Comparison of ENCODE assay signal across 25 cellular contexts in the genomic region with DNA sequence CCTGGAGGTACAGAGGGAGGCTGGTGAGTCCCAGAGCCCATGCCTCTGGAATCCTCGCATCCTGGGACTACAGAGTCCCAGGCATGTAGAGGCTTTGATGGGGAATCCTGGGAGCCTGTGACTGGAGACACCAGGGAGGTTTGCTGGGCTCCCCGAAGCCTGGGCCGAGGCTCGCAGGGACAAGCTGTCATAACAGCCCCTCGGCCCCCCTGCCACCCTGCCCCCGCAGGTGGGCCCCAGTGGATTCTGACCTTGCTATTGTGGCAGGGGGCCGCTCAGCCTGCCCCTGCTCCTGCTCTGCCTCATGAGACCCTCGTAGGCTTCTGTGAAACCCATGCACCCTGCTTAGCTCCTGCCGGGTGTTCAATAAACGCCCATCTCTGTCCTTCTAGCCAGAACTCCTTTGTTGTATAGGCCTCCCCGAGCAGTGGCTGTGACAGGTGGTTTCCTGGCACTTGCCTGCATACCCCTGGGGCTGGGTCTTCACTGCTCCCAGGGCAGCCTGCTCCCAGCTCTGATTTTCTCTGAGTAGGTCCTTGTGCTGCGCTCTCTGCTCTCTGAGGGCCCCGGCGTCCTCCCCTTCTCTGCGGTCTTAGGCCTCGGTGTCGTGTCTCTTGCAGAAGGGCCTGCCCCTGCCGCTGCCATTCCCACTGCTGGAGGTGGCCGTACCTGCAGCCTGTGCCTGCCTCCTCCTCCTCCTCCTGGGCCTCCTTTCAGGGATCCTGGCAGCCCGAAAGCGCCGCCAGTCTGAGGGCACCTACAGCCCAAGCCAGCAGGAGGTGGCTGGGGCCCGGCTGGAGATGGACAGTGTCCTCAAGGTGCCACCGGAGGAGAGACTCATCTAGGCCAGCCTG. TPM values are rescaled to one million over a fixed set of nuclear protein-coding genes. Genes with fewer than 3 reads are reported as not detected.
DNase-seq lines count a peak whose midpoint lies in the region; ATAC-seq and TF ChIP-seq lines count a peak whose summit lies in the region.
"Had no signal": no experiment of that assay in that cellular context is flagged by ENCODE, and none has a peak within 500 bp of the region (broad histone marks: within the 10 kb centered on the region; RNA-seq: fewer than 3 reads in every experiment).

No MANE protein-coding gene starts in this region.

- no peak for TF ChIP-seq POLR2A in transverse colon (IDR thresholded peaks at IDR 0.05)
- TF ChIP-seq POLR2A in prostate gland (IDR thresholded peaks at IDR 0.05): no peak

- peak; percentile 38 for DNase-seq in NCI-H2171 treated with DMSO at 0.1 percent for 48 hours (lab: John Stamatoyannopoulos, UW)
- no peak for DNase-seq in NCI-H2171 (lab: John Stamatoyannopoulos, UW)
- no peak for DNase-seq in WERI-Rb-1
- no peak for DNase-seq in transverse colon
- no peak for DNase-seq in WTC11 (ENCODE audit: low spot score)
- no peak for DNase-seq in sciatic nerve (ENCODE audit: low spot score)
- no peak for DNase-seq in prostate gland (ENCODE audit: low spot score)
- DNase-seq: activated CD4-positive, alpha-beta T cell treated with anti-CD3 and anti-CD28 coated beads, Interleukin-2, amount 10 ng/mL, durations not matched to agents 24 days and 14 days; activated CD8-positive, alpha-beta memory T cell treated with anti-CD3 and anti-CD28 coated beads, Interleukin-2, amount 50 U/mL, for 48 hours; activated gamma-delta T cell treated with Interleukin-2 at 50 U/mL for 16 hours; CD4-positive, CD25-positive, alpha-beta regulatory T cell; cortex of kidney; naive B cell; NCI-H146; NCI-H526; stimulated activated CD4-positive, alpha-beta T cell treated with anti-CD3 and anti-CD28 coated beads, Interleukin-12 subunit alpha, Interleukin-12 subunit beta, amount 100 ng/mL, for 4 hours had no signal

- ATAC-seq in WTC11: no peak
- no peak for ATAC-seq in sciatic nerve
- ATAC-seq: stimulated activated memory B cell treated with anti-CD40 and anti-IgM and Interleukin-4, amounts not matched to agents 10 μg/mL and 1 μg/mL and 100 μg/mL, for 72 hours had no signal

- H3K4me1 Mint-ChIP-seq in WTC11: peaks cover 14% of the 10 kb centered on the region
- H3K4me1 Mint-ChIP-seq: activated CD4-positive, alpha-beta T cell treated with anti-CD3 and anti-CD28 coated beads, Interleukin-2, amount 10 ng/mL, durations not matched to agents 24 days and 14 days had no signal

- H3K36me3 Mint-ChIP-seq in WTC11: no peaks in the 10 kb centered on the region
- H3K36me3 Mint-ChIP-seq: CD4-positive, CD25-positive, alpha-beta regulatory T cell had no signal

- CTCF ChIA-PET in WTC11 (lab: Charles Lee): interaction anchor here (0.5 to 2.5 kb wide), 6 partner anchors 10 to 664 kb away, joined by 3 to 9 read pairs (median 4); no protein-coding TSS in a partner anchor

- H3K4me1 ChIP-seq in mesodermal cell (ENCODE audit: control insufficient read depth, insufficient read depth, low read length, poor library complexity, severe bottlenecking) (peaks cover 48% of the 10 kb centered on the region), transverse colon (peaks cover 25 to 51% (median 42%) of the 10 kb centered on the region in 4 donors), prostate gland (replicated peaks) (no peaks in the 10 kb centered on the region)

- no peak overlapping the region for H3K4me3 Mint-ChIP-seq in WTC11
- H3K4me3 Mint-ChIP-seq: activated CD4-positive, alpha-beta T cell treated with anti-CD3 and anti-CD28 coated beads, Interleukin-2, amount 10 ng/mL, durations not matched to agents 24 days and 14 days; naive B cell; stimulated activated memory B cell treated with anti-CD40 and anti-IgM and Interleukin-4, amounts not matched to agents 10 μg/mL and 1 μg/mL and 100 μg/mL, for 72 hours had no signal

- H3K27me3 ChIP-seq in WERI-Rb-1 (ENCODE audit: insufficient read depth, low read depth, severe bottlenecking) (no peaks in the 10 kb centered on the region), transverse colon (peaks cover 18% of the 10 kb centered on the region), prostate gland (replicated peaks; ENCODE audit: insufficient read depth) (peaks cover 17% of the 10 kb centered on the region)

- intact Hi-C loops in transverse colon (cut with DNase I; ENCODE audit: low total_unique reads) (no loop called here), sciatic nerve (cut with DNase I) (no loop called here), prostate gland (cut with DNase I) (no loop called here)

- no peak for TF ChIP-seq EP300 in transverse colon (IDR thresholded peaks at IDR 0.05; ENCODE audit: low read depth)

- H3K27ac ChIP-seq in WERI-Rb-1: peak overlapping the region; percentile 85
- peak overlapping the region; percentile 91 for H3K27ac ChIP-seq in mesodermal cell (ENCODE audit: low read depth, low read length, severe bottlenecking)
- H3K27ac ChIP-seq in transverse colon: peak overlapping the region; percentile 78 to 80 (median 79)
- no peak overlapping the region for H3K27ac ChIP-seq in prostate gland
- H3K27ac ChIP-seq: epithelial cell of prostate, gastroesophageal sphincter, PC-9, upper lobe of left lung had no signal

- TF ChIP-seq CTCF in WERI-Rb-1 (IDR thresholded peaks at IDR 0.05; ENCODE audit: low read depth, low read length) (no peak), transverse colon (IDR thresholded peaks at IDR 0.05) (no peak), WTC11 (IDR thresholded peaks at IDR 0.05) (no peak), prostate gland (IDR thresholded peaks at IDR 0.05) (no peak)

- 78 to 90% methylated on average over 21 to 24 of the region's 24 CpGs for WGBS in mesodermal cell (ENCODE audit: insufficient coverage in 2 of 2), 2 experiments
- 47% methylated on average over 21 of the region's 24 CpGs; no CpG with 5 or more reads in 1 of the 2 donors for WGBS in transverse colon (ENCODE audit: low coverage in 1 of 2), 2 donors
- 76% methylated on average over 24 of the region's 24 CpGs for WGBS in prostate gland

- H3K27ac Mint-ChIP-seq in WTC11: no peak overlapping the region
- H3K27ac Mint-ChIP-seq: activated CD4-positive, alpha-beta T cell treated with anti-CD3 and anti-CD28 coated beads, Interleukin-2, amount 10 ng/mL, durations not matched to agents 24 days and 14 days; CD4-positive, CD25-positive, alpha-beta regulatory T cell; progenitor cell of endocrine pancreas; stimulated activated memory B cell treated with anti-CD40 and anti-IgM and Interleukin-4, amounts not matched to agents 10 μg/mL and 1 μg/mL and 100 μg/mL, for 72 hours had no signal

- peaks cover 54% of the 10 kb centered on the region for H3K36me3 ChIP-seq in WERI-Rb-1
- peaks cover 35% of the 10 kb centered on the region for H3K36me3 ChIP-seq in mesodermal cell (ENCODE audit: control insufficient read depth, insufficient read depth, low read length)
- H3K36me3 ChIP-seq in transverse colon: no peaks in the 10 kb centered on the region
- no peaks in the 10 kb centered on the region for H3K36me3 ChIP-seq in prostate gland
- H3K36me3 ChIP-seq: HAP-1 had no signal

- H3K27me3 Mint-ChIP-seq in WTC11 (ENCODE audit: low read depth): peaks cover 35% of the 10 kb centered on the region

- in situ Hi-C loops in transverse colon (cut with MboI; ENCODE audit: low pct_ligation_motif_present in 1 of 4, low pct_unique_long_range_greater_than_20kb in 1 of 4, low sequenced_read_pairs in 3 of 4): no loop called here

- POLR2A ChIA-PET in WTC11 (lab: Charles Lee): no interaction called here

- no peak overlapping the region for H3K4me3 ChIP-seq in WERI-Rb-1 (ENCODE audit: low read depth, low read length)
- H3K4me3 ChIP-seq in mesodermal cell (ENCODE audit: extremely low read depth, insufficient read depth, low read length, poor library complexity, severe bottlenecking): no peak overlapping the region
- H3K4me3 ChIP-seq in transverse colon: peak overlapping the region in 1 of 4 donors; percentile 12
- H3K4me3 ChIP-seq in prostate gland: no peak overlapping the region
- H3K4me3 ChIP-seq: gastroesophageal sphincter, HAP-1, PC-9, upper lobe of left lung had no signal

- no peaks in the 10 kb centered on the region for H3K9me3 Mint-ChIP-seq in WTC11
- H3K9me3 Mint-ChIP-seq: activated CD4-positive, alpha-beta T cell treated with anti-CD3 and anti-CD28 coated beads, Interleukin-2, amount 10 ng/mL, durations not matched to agents 24 days and 14 days; stimulated activated memory B cell treated with anti-CD40 and anti-IgM and Interleukin-4, amounts not matched to agents 10 μg/mL and 1 μg/mL and 100 μg/mL, for 72 hours had no signal

- H3K9me3 ChIP-seq in WERI-Rb-1 (ENCODE audit: severe bottlenecking): no peaks in the 10 kb centered on the region
- H3K9me3 ChIP-seq in mesodermal cell (ENCODE audit: control insufficient read depth, low read length): no peaks in the 10 kb centered on the region
- H3K9me3 ChIP-seq in transverse colon: no peaks in the 10 kb centered on the region
- H3K9me3 ChIP-seq in prostate gland: no peaks in the 10 kb centered on the region
- H3K9me3 ChIP-seq: gastroesophageal sphincter, HAP-1, upper lobe of left lung had no signal

TF ChIP-seq in WTC11, 78 proteins besides CTCF, POLR2A, EP300 and RAD21 (continues in another document):
- no peak for TF ChIP-seq RORB (CRISPR knock-in tag; IDR thresholded peaks at IDR 0.05)

RNA-seq across cellular contexts. Expression of a gene that starts 20.4 kb away (rescaled TPM):
- 58.5 TPM for polyA plus RNA-seq in mesodermal cell (2013, experiment 1 of 2)
- polyA plus RNA-seq in mesodermal cell (2013, experiment 2 of 2): 59.5 TPM
- total RNA-seq in transverse colon (under 1 TPM in 3 of 4 donors, not detected in 1; 0.32 to 0.82 (median 0.75) TPM), WTC11 (2021) (1.8 to 3.5 TPM (median 2.4 TPM) in 3 replicates), sciatic nerve (0.58 TPM), prostate gland (1 to 10 TPM in 1 of 2 donors, not detected in 1; 1.7 TPM)
- total RNA-seq: activated CD4-positive, alpha-beta T cell treated with anti-CD3 and anti-CD28 coated beads, Interleukin-2, amount 10 ng/mL, durations not matched to agents 24 days and 14 days; CD4-positive, CD25-positive, alpha-beta regulatory T cell; gastroesophageal sphincter; PC-9 had no signal
- polyA plus RNA-seq: liver had no signal

Comparison
In these comparisons a context has a peak if more than half of its experiments do, and no peak if none do; other contexts are left out.
1. H3K27ac ChIP-seq: peak in WERI-Rb-1 (single experiment), mesodermal cell (single experiment) and transverse colon (4 of 4); none in prostate gland (0 of 2).